34 cellular contexts compared by ENCODE assay signal in genomic region chr5:54924487-54924886, GRCh38.
"Had no signal": no experiment of that assay in that cellular context is flagged by ENCODE, and none has a peak within 500 bp of the region (broad histone marks: within the 10 kb centered on the region; RNA-seq: fewer than 3 reads in every experiment).

No MANE protein-coding gene starts in this region.

- H3K36me3 ChIP-seq: MG63 had no signal

- H3K4me3 ChIP-seq: MG63 had no signal

- DNase-seq: Karpas-422, Kasumi-1, MG63, MM.1S, MV-4-11, NCI-H1048, NCI-H1092, NCI-H1092 treated with DMSO at 0.1 percent for 48 hours, NCI-H1105, NCI-H1105 treated with DMSO at 0.1 percent for 48 hours, NCI-H1417, NCI-H1417 treated with DMSO at 0.1 percent for 48 hours, NCI-H1436, NCI-H1436 treated with DMSO at 0.1 percent for 48 hours, NCI-H146, NCI-H1694, NCI-H1694 treated with DMSO at 0.1 percent for 48 hours, NCI-H187, NCI-H187 treated with DMSO at 0.1 percent for 48 hours, NCI-H1930, NCI-H2029, NCI-H2029 treated with DMSO at 0.1 percent for 48 hours, NCI-H2081, NCI-H2081 treated with DMSO at 0.1 percent for 48 hours, NCI-H2107, NCI-H2171, NCI-H2171 treated with DMSO at 0.1 percent for 48 hours, NCI-H2227 treated with DMSO at 0.1 percent for 48 hours, NCI-H226, NCI-H345, NCI-H446, NCI-H446 treated with DMSO at 0.1 percent for 48 hours, NCI-H510A, NCI-H510A treated with DMSO at 0.1 percent for 48 hours had no signal
